In the genomic region with DNA sequence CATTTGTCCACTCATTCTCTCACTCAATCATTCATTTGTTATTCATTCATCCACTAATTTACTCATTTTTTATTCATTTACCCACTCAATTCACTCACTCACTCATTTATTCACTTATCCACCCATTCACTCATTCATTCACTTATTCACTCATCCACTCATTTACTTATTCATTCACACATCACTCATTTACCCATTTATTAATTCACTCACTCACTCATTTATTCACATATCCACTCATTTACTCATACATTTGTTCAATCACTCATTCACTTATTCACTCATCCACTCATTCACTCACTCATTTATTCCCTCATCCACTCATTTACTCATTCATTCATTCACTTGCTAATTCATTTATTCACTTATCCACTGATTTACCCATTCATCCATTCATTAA, we compare ENCODE assay signal across 8 cellular contexts.
"Had no signal": no experiment of that assay in that cellular context is flagged by ENCODE, and none has a peak within 500 bp of the region (broad histone marks: within the 10 kb centered on the region; RNA-seq: fewer than 3 reads in every experiment).

No MANE protein-coding gene starts in this region.

- H3K4me3 ChIP-seq: GM23338, HAP-1 had no signal

- H3K4me1 ChIP-seq: HAP-1 had no signal

- H3K4me2 ChIP-seq: GM23338, KMS-11 had no signal

- H3K4me3 Mint-ChIP-seq: GM23338, IgD-negative memory B cell had no signal

- H3K9me3 Mint-ChIP-seq: GM23338, IgD-negative memory B cell had no signal

- H3K9me3 ChIP-seq: HAP-1 had no signal

- DNase-seq: H7, KBM-7 had no signal

- H3K27ac Mint-ChIP-seq: GM23338, IgD-negative memory B cell had no signal

- H3K9ac ChIP-seq: KMS-11 had no signal

- H3K4me1 Mint-ChIP-seq: IgD-negative memory B cell had no signal

- ATAC-seq: GM23338, HCT116 had no signal

- H3K36me3 Mint-ChIP-seq: IgD-negative memory B cell had no signal

- FAIRE-seq: HTR-8/SVneo had no signal

- H3K27ac ChIP-seq: KMS-11 had no signal

- H3K36me3 ChIP-seq: HAP-1 had no signal

- H2AFZ ChIP-seq: GM23338 had no signal
